ENCODE assay signal across 29 cellular contexts in the genomic region with DNA sequence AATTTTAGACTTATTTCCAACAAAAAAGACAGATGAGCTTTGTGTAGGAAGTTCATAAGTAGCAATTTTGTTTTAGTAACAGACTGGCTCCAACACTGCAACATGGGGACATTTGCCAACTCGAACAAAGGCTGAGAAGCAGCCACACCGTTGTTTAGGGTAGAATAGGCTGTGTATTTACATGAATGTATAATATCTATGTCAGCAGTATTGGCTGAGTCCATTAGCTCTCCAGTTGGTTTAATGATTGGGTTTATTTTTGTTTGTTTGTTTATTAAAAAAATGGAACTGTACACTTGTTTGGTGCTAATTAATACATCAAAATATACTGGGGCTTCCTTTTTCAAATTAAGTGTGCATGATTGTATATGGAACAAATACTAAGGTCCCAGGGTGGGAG. TPM values are rescaled to one million over a fixed set of nuclear protein-coding genes. Genes with fewer than 3 reads are reported as not detected.
DNase-seq lines count a peak whose midpoint lies in the region; ATAC-seq, FAIRE-seq and TF ChIP-seq lines count a peak whose summit lies in the region.
"Had no signal": no experiment of that assay in that cellular context is flagged by ENCODE, and none has a peak within 500 bp of the region (broad histone marks: within the 10 kb centered on the region; RNA-seq: fewer than 3 reads in every experiment).

No MANE protein-coding gene starts in this region.

- H3K79me2 ChIP-seq in HepG2 (ENCODE audit: insufficient read depth, low read length), result no peaks in the 10 kb centered on the region
- no peaks in the 10 kb centered on the region for H3K79me2 ChIP-seq in K562 (ENCODE audit: control insufficient read depth, insufficient read depth, low read length)

- H3K9me1 ChIP-seq in K562 (ENCODE audit: control insufficient read depth, insufficient read depth, low read length), result no peaks in the 10 kb centered on the region

- FAIRE-seq in HepG2 (lab: Jason Lieb, UNC) (no peak), K562 (lab: Jason Lieb, UNC) (no peak)

- H3K36me3 Mint-ChIP-seq in T-helper 2 cell treated with Interferon-gamma antibody and Interleukin-4, amounts not matched to agents 5 μg/mL and 100 μg/mL, for 36 hours (ENCODE audit: low read depth), result peaks cover 48% of the 10 kb centered on the region

- H3K9ac ChIP-seq in HepG2 (ENCODE audit: insufficient read depth, low read depth, low read length) (no peak overlapping the region), K562 (ENCODE audit: insufficient read depth in 1 of 2, low read depth in 2 of 2, low read length in 2 of 2) (no peak overlapping the region)
- H3K9ac ChIP-seq: GM23248 had no signal

- H3K4me3 ChIP-seq in HepG2 (replicated peaks in 1 of 3; ENCODE audit: insufficient read depth in 1 of 3, low read depth in 2 of 3, low read length in 3 of 3) (no peak overlapping the region), right lobe of liver (no peak overlapping the region), K562 (no peak overlapping the region)
- H3K4me3 ChIP-seq: GM23248, PC-9 had no signal

- TF ChIP-seq POLR2A in HepG2 (IDR thresholded peaks at IDR 0.05; ENCODE audit: insufficient read depth in 1 of 2, low read depth in 2 of 2, low read length in 2 of 2) (no peak), right lobe of liver (IDR thresholded peaks at IDR 0.05) (no peak), K562 (conservative IDR thresholded peaks at IDR 0.05) (no peak)

- no peaks in the 10 kb centered on the region for H3K9me3 Mint-ChIP-seq in T-helper 2 cell treated with Interferon-gamma antibody and Interleukin-4, amounts not matched to agents 5 μg/mL and 100 μg/mL, for 36 hours
- H3K9me3 Mint-ChIP-seq: IgD-negative memory B cell had no signal

- H3K4me1 Mint-ChIP-seq in T-helper 2 cell treated with Interferon-gamma antibody and Interleukin-4, amounts not matched to agents 5 μg/mL and 100 μg/mL, for 36 hours (ENCODE audit: low read depth), result peaks cover 67% of the 10 kb centered on the region

- peak overlapping the region; percentile 46 for H3K27ac Mint-ChIP-seq in T-helper 2 cell treated with Interferon-gamma antibody and Interleukin-4, amounts not matched to agents 5 μg/mL and 100 μg/mL, for 36 hours

- no peak for TF ChIP-seq RAD21 in HepG2 (CRISPR knock-in tag; IDR thresholded peaks at IDR 0.05)
- no peak for TF ChIP-seq RAD21 in K562 (CRISPR knock-in tag; conservative IDR thresholded peaks at IDR 0.05 in 1 of 2, IDR thresholded peaks at IDR 0.05 in 1 of 2)

- no peak overlapping the region for H3K27ac ChIP-seq in HepG2 (ENCODE audit: extremely low read length, insufficient read depth, low read length)
- H3K27ac ChIP-seq in right lobe of liver, result no peak overlapping the region
- no peak overlapping the region for H3K27ac ChIP-seq in K562 (ENCODE audit: extremely low read depth, low read depth, low read length)
- H3K27ac ChIP-seq: 22Rv1 had no signal

- POLR2A ChIA-PET in HepG2 (lab: Yijun Ruan, JAX), result no interaction called here
- POLR2A ChIA-PET in K562 (lab: Yijun Ruan, JAX), result interaction anchor here (0.6 to 4.5 kb wide), 7 partner anchors 8 to 190 kb away, joined by 3 to 25 read pairs (median 6); a partner anchor contains a TSS

- H3K4me1 ChIP-seq in HepG2 (ENCODE audit: insufficient read depth, low read length) (peaks cover 21% of the 10 kb centered on the region), right lobe of liver (no peaks in the 10 kb centered on the region), K562 (replicated peaks in 1 of 2; ENCODE audit: control insufficient read depth in 2 of 2, insufficient read depth in 2 of 2, low read length in 2 of 2) (0 out of 5 replicates have a peak, but pooled peaks cover 0 to 3% of the 10 kb centered on the region in 2 experiments)
- H3K4me1 ChIP-seq: BE2C had no signal

- DNase-seq in T-helper 2 cell treated with Interferon-gamma antibody and Interleukin-4, amounts not matched to agents 5 μg/mL and 100 μg/mL, for 36 hours (ENCODE audit: low spot score), result no peak
- DNase-seq in T-helper 2 cell (no peak), HepG2 (ENCODE audit: low spot score) (no peak), right lobe of liver (no peak), K562 (ENCODE audit: extremely low read depth in 1 of 4, low spot score in 3 of 4) (no peak)
- DNase-seq: ACHN; BE2C; Calu3; DND-41; GM23248; H7; NCI-H1048; NCI-H1417; NCI-H1694; NCI-H2029 treated with DMSO at 0.1 percent for 48 hours; NCI-H446 treated with DMSO at 0.1 percent for 48 hours; NCI-H526; NCI-H82; NK-92 treated with Interleukin-12 subunit alpha and Interleukin-12 subunit beta, amount 100 ng/mL, for 24 hours; PC-9; SHP77 had no signal

- H3K36me3 ChIP-seq in HepG2 (replicated peaks in 1 of 2; ENCODE audit: control insufficient read depth in 1 of 2, insufficient read depth in 2 of 2, low read length in 2 of 2), result peaks cover 17 to 50% of the 10 kb centered on the region in 2 experiments
- peaks cover 0 to 26% (median 7%) of the 10 kb centered on the region in 4 donors for H3K36me3 ChIP-seq in right lobe of liver
- peaks cover 42% of the 10 kb centered on the region for H3K36me3 ChIP-seq in K562 (ENCODE audit: control insufficient read depth, insufficient read depth, low read length)

- CTCF ChIA-PET in HepG2 (lab: Yijun Ruan, JAX; ENCODE audit: low intra/inter-chr PET ratio, low total read pairs), result no interaction called here
- CTCF ChIA-PET in K562 (lab: Yijun Ruan, JAX; ENCODE audit: low intra/inter-chr PET ratio), result no interaction called here

- H3K4me2 ChIP-seq in HepG2 (ENCODE audit: low read depth, low read length) (no peak overlapping the region), K562 (ENCODE audit: insufficient read depth, low read length) (no peak overlapping the region)

- intact Hi-C loops in HepG2 (cut with micrococcal nuclease; ENCODE audit: unreplicated experiment) (no loop called here), right lobe of liver (cut with DNase I) (no loop called here), K562 (cut with micrococcal nuclease) (no loop called here)

- H2AFZ ChIP-seq in HepG2 (ENCODE audit: low read length) (no peak overlapping the region), K562 (ENCODE audit: low read depth, low read length) (no peak overlapping the region)
- H2AFZ ChIP-seq: GM23248, PC-9 had no signal

- H3K27me3 Mint-ChIP-seq in T-helper 2 cell treated with Interferon-gamma antibody and Interleukin-4, amounts not matched to agents 5 μg/mL and 100 μg/mL, for 36 hours (ENCODE audit: low read depth), result no peaks in the 10 kb centered on the region
- H3K27me3 Mint-ChIP-seq: IgD-negative memory B cell had no signal

- in situ Hi-C loops in HepG2 (cut with HindIII; ENCODE audit: extremely low pct_ligation_motif_present, low pct_unique_long_range_greater_than_20kb), result no loop called here
- in situ Hi-C loops in K562 (cut with MboI), result no loop called here

- TF ChIP-seq CTCF in HepG2 (CRISPR knock-in tag; IDR thresholded peaks at IDR 0.05) (no peak), right lobe of liver (IDR thresholded peaks at IDR 0.05) (no peak), K562 (IDR thresholded peaks at IDR 0.05 in 2 of 3, conservative IDR thresholded peaks at IDR 0.05 in 1 of 3; ENCODE audit: insufficient read depth in 2 of 3, low read depth in 1 of 3, low read length in 3 of 3) (no peak)

- H3K4me3 Mint-ChIP-seq in T-helper 2 cell treated with Interferon-gamma antibody and Interleukin-4, amounts not matched to agents 5 μg/mL and 100 μg/mL, for 36 hours, result no peak overlapping the region
- H3K4me3 Mint-ChIP-seq: CD14-positive monocyte, IgD-negative memory B cell had no signal

- 93% methylated on average over 2 of the region's 2 CpGs for WGBS in HepG2 (ENCODE audit: low lambda C conversion rate)
- 94% methylated on average over 2 of the region's 2 CpGs for WGBS in right lobe of liver (ENCODE audit: insufficient coverage, low coverage, low lambda C conversion rate, missing lambda C conversion rate)
- 90% methylated on average over 2 of the region's 2 CpGs for WGBS in K562 (ENCODE audit: insufficient coverage, low coverage, missing lambda C conversion rate)

- BruUV-seq in HepG2 (replicated peaks; lab: Mats Ljungman, UMichigan) (no TSS peak), K562 (replicated peaks; lab: Mats Ljungman, UMichigan) (no TSS peak)

- no peaks in the 10 kb centered on the region for H3K9me3 ChIP-seq in HepG2 (ENCODE audit: low read length)
- H3K9me3 ChIP-seq in right lobe of liver, result no peaks in the 10 kb centered on the region
- no peaks in the 10 kb centered on the region for H3K9me3 ChIP-seq in K562 (replicated peaks; ENCODE audit: control insufficient read depth, insufficient read depth, low read depth, low read length)
- H3K9me3 ChIP-seq: BE2C had no signal

- H4K20me1 ChIP-seq in HepG2 (ENCODE audit: insufficient read depth, low read length) (no peaks in the 10 kb centered on the region), K562 (replicated peaks; ENCODE audit: control insufficient read depth, insufficient read depth, low read length) (no peaks in the 10 kb centered on the region)

- TF ChIP-seq EP300 in HepG2 (IDR thresholded peaks at IDR 0.05; ENCODE audit: low read depth in 2 of 2, low read length in 2 of 2), result no peak
- no peak for TF ChIP-seq EP300 in HepG2 (CRISPR knock-in tag; IDR thresholded peaks at IDR 0.05; ENCODE audit: borderline replicate concordance)
- TF ChIP-seq EP300 in K562 (IDR thresholded peaks at IDR 0.05; ENCODE audit: low read length), result no peak

- no peak for ATAC-seq in HepG2
- no peak for ATAC-seq in right lobe of liver
- no peak for ATAC-seq in K562
- ATAC-seq in GM21737 (IDR thresholded peaks at IDR 0.05; ENCODE audit: unreplicated experiment), result no peak
- no peak for ATAC-seq in HG03342 (IDR thresholded peaks at IDR 0.05; ENCODE audit: unreplicated experiment)
- no peak for ATAC-seq in HG02642 (IDR thresholded peaks at IDR 0.05; ENCODE audit: poor library complexity, unreplicated experiment)

- H3K27me3 ChIP-seq in HepG2 (ENCODE audit: control insufficient read depth in 1 of 2, insufficient read depth in 2 of 2, low read length in 2 of 2), result no peaks in the 10 kb centered on the region
- H3K27me3 ChIP-seq in right lobe of liver, result no peaks in the 10 kb centered on the region
- no peaks in the 10 kb centered on the region for H3K27me3 ChIP-seq in K562 (ENCODE audit: control insufficient read depth in 2 of 2, insufficient read depth in 2 of 2, low read length in 2 of 2)
- H3K27me3 ChIP-seq: BE2C had no signal

RNA-seq across cellular contexts. Expression of a gene that starts 7.3 kb away (rescaled TPM):
- total RNA-seq in HepG2 (2016; rRNA removed; fragmentation: Illumina TruSeq; extraction: Trizol) (not detected in 2 replicates), right lobe of liver (not detected), K562 (2014; rRNA removed) (not detected in 2 replicates), K562 (2014; rRNA removed; fragmentation: Illumina TruSeq; extraction: Trizol) (not detected in 2 replicates), K562 (2015; rRNA removed; fragmentation: Illumina TruSeq; extraction: Trizol) (not detected in 2 replicates), K562 (2021) (not detected in 2 replicates)
- not detected in 2 replicates for total RNA-seq in HepG2 (2016; cell fraction: cytosol; rRNA removed; fragmentation: Illumina TruSeq; extraction: Trizol; ENCODE audit: low read depth)
- total RNA-seq in HepG2 (2016; cell fraction: insoluble cytoplasmic fraction; rRNA removed; fragmentation: Illumina TruSeq; extraction: Trizol), result not detected in 2 replicates
- total RNA-seq in HepG2 (2016; cell fraction: membrane; rRNA removed; fragmentation: Illumina TruSeq; extraction: Trizol), result not detected in 2 replicates
- not detected in 2 replicates for total RNA-seq in HepG2 (2016; cell fraction: nucleus; rRNA removed; fragmentation: Illumina TruSeq; extraction: Trizol)
- polyA plus RNA-seq in HepG2 (2011; rRNA removed) (not detected in 2 replicates), K562 (2011; rRNA removed) (not detected in 2 replicates), K562 (2014; fragmentation: Illumina TruSeq; extraction: Trizol) (not detected in 2 replicates), K562 (2014; fragmentation: Nextera tagmentation; extraction: Ambion mirVana) (not detected), K562 (2014; rRNA removed) (not detected in 2 replicates)
- not detected in 2 replicates for polyA plus RNA-seq in HepG2 (2011; cell fraction: cytosol; rRNA removed)
- polyA plus RNA-seq in HepG2 (2011; cell fraction: nucleus; rRNA removed), result not detected in 2 replicates
- polyA plus RNA-seq in HepG2 (2012), result not detected in 2 replicates
- not detected in 2 replicates for polyA plus RNA-seq in HepG2 (2016; cell fraction: cytosol; fragmentation: Illumina TruSeq; extraction: Trizol; ENCODE audit: low read depth)
- polyA plus RNA-seq in HepG2 (2016; cell fraction: insoluble cytoplasmic fraction; fragmentation: Illumina TruSeq; extraction: Trizol; ENCODE audit: low read depth), result not detected in 2 replicates
- polyA plus RNA-seq in HepG2 (2016; cell fraction: membrane; fragmentation: Illumina TruSeq; extraction: Trizol; ENCODE audit: low read depth), result not detected in 2 replicates
- not detected in 2 replicates for polyA plus RNA-seq in HepG2 (2016; cell fraction: nucleus; fragmentation: Illumina TruSeq; extraction: Trizol; ENCODE audit: insufficient read depth, low read depth)
- polyA minus RNA-seq in HepG2 (2011; rRNA and poly(A)+ RNA removed; ENCODE audit: low replicate concordance), result 0.23 TPM in 1 of 2 replicates, not detected in the other
- not detected in 2 replicates for polyA minus RNA-seq in HepG2 (2011; cell fraction: cytosol; rRNA and poly(A)+ RNA removed)
- 1.0 TPM in 1 of 2 replicates, not detected in the other for polyA minus RNA-seq in HepG2 (2011; cell fraction: nucleus; rRNA and poly(A)+ RNA removed)
- total RNA-seq in K562 (2011; cell fraction: chromatin; rRNA removed; ENCODE audit: low replicate concordance), result not detected in 2 replicates
- total RNA-seq in K562 (2011; cell fraction: nucleolus; rRNA removed), result not detected in 2 replicates
- not detected in 2 replicates for total RNA-seq in K562 (2011; cell fraction: nucleoplasm; rRNA removed)
- polyA plus RNA-seq in K562 (2011; cell fraction: cytosol; rRNA removed), result not detected in 2 replicates
- not detected in 2 replicates for polyA plus RNA-seq in K562 (2011; cell fraction: nucleus; rRNA removed)
- polyA plus RNA-seq in K562 (2012), result not detected in 2 replicates
- polyA minus RNA-seq in K562 (2011; rRNA and poly(A)+ RNA removed), result not detected in 2 replicates
- polyA minus RNA-seq in K562 (2011; cell fraction: cytosol; rRNA and poly(A)+ RNA removed), result not detected in 2 replicates
- polyA minus RNA-seq in K562 (2011; cell fraction: nucleus; rRNA and poly(A)+ RNA removed), result not detected in 2 replicates
- total RNA-seq: Calu3, GM23248, PC-9, RPMI7951, SK-MEL-5 had no signal
- polyA plus RNA-seq: CD14-positive monocyte, GM23248, IgD-negative memory B cell had no signal

RNA-seq across cellular contexts. Expression of a gene that starts 17.6 kb away (rescaled TPM):
- total RNA-seq in HepG2 (2016; rRNA removed; fragmentation: Illumina TruSeq; extraction: Trizol) (43.1 and 60.2 TPM in 2 replicates), right lobe of liver (10 to 100 TPM; 21.1 to 36.9 (median 27.5) TPM), K562 (2014; rRNA removed) (45.0 and 45.6 TPM in 2 replicates), K562 (2014; rRNA removed; fragmentation: Illumina TruSeq; extraction: Trizol) (74.4 and 86.4 TPM in 2 replicates), K562 (2015; rRNA removed; fragmentation: Illumina TruSeq; extraction: Trizol) (62.7 and 68.8 TPM in 2 replicates), K562 (2021) (51.2 and 53.3 TPM in 2 replicates)
- 5.6 and 6.4 TPM in 2 replicates for total RNA-seq in HepG2 (2016; cell fraction: cytosol; rRNA removed; fragmentation: Illumina TruSeq; extraction: Trizol; ENCODE audit: low read depth)
- total RNA-seq in HepG2 (2016; cell fraction: insoluble cytoplasmic fraction; rRNA removed; fragmentation: Illumina TruSeq; extraction: Trizol), result 39.7 and 64.2 TPM in 2 replicates
- 11.8 and 16.2 TPM in 2 replicates for total RNA-seq in HepG2 (2016; cell fraction: membrane; rRNA removed; fragmentation: Illumina TruSeq; extraction: Trizol)
- total RNA-seq in HepG2 (2016; cell fraction: nucleus; rRNA removed; fragmentation: Illumina TruSeq; extraction: Trizol), result 58.8 and 66.7 TPM in 2 replicates
- polyA plus RNA-seq in HepG2 (2011; rRNA removed) (12.0 and 13.6 TPM in 2 replicates), K562 (2011; rRNA removed) (28.1 and 30.7 TPM in 2 replicates), K562 (2014; fragmentation: Illumina TruSeq; extraction: Trizol) (53.2 and 64.3 TPM in 2 replicates), K562 (2014; fragmentation: Nextera tagmentation; extraction: Ambion mirVana) (10 to 100 TPM; 73.5 to 75.9 TPM), K562 (2014; rRNA removed) (39.0 and 39.1 TPM in 2 replicates)
- 5.9 and 11.3 TPM in 2 replicates for polyA plus RNA-seq in HepG2 (2011; cell fraction: cytosol; rRNA removed)
- polyA plus RNA-seq in HepG2 (2011; cell fraction: nucleus; rRNA removed), result 2.2 and 4.6 TPM in 2 replicates
- polyA plus RNA-seq in HepG2 (2012), result 21.8 and 25.9 TPM in 2 replicates
- 3.5 and 4.0 TPM in 2 replicates for polyA plus RNA-seq in HepG2 (2016; cell fraction: cytosol; fragmentation: Illumina TruSeq; extraction: Trizol; ENCODE audit: low read depth)
- polyA plus RNA-seq in HepG2 (2016; cell fraction: insoluble cytoplasmic fraction; fragmentation: Illumina TruSeq; extraction: Trizol; ENCODE audit: low read depth), result 35.5 and 40.5 TPM in 2 replicates
- 9.8 and 10.4 TPM in 2 replicates for polyA plus RNA-seq in HepG2 (2016; cell fraction: membrane; fragmentation: Illumina TruSeq; extraction: Trizol; ENCODE audit: low read depth)
- 68.2 and 73.1 TPM in 2 replicates for polyA plus RNA-seq in HepG2 (2016; cell fraction: nucleus; fragmentation: Illumina TruSeq; extraction: Trizol; ENCODE audit: insufficient read depth, low read depth)
- 13.4 and 36.2 TPM in 2 replicates for polyA minus RNA-seq in HepG2 (2011; rRNA and poly(A)+ RNA removed; ENCODE audit: low replicate concordance)
- 25.1 and 28.4 TPM in 2 replicates for polyA minus RNA-seq in HepG2 (2011; cell fraction: cytosol; rRNA and poly(A)+ RNA removed)
- polyA minus RNA-seq in HepG2 (2011; cell fraction: nucleus; rRNA and poly(A)+ RNA removed), result 11.5 and 17.0 TPM in 2 replicates
- total RNA-seq in K562 (2011; cell fraction: chromatin; rRNA removed; ENCODE audit: low replicate concordance), result 31.5 and 69.9 TPM in 2 replicates
- total RNA-seq in K562 (2011; cell fraction: nucleolus; rRNA removed), result 36.2 and 41.8 TPM in 2 replicates
- total RNA-seq in K562 (2011; cell fraction: nucleoplasm; rRNA removed), result 53.6 and 61.9 TPM in 2 replicates
- polyA plus RNA-seq in K562 (2011; cell fraction: cytosol; rRNA removed), result 6.8 and 14.9 TPM in 2 replicates
- polyA plus RNA-seq in K562 (2011; cell fraction: nucleus; rRNA removed), result 7.0 and 8.9 TPM in 2 replicates
- polyA plus RNA-seq in K562 (2012), result 22.3 and 37.2 TPM in 2 replicates
- polyA minus RNA-seq in K562 (2011; rRNA and poly(A)+ RNA removed), result 41.5 and 48.6 TPM in 2 replicates
- polyA minus RNA-seq in K562 (2011; cell fraction: cytosol; rRNA and poly(A)+ RNA removed), result 33.5 and 34.7 TPM in 2 replicates
- polyA minus RNA-seq in K562 (2011; cell fraction: nucleus; rRNA and poly(A)+ RNA removed), result 9.4 and 16.2 TPM in 2 replicates
